Comparison of ENCODE assay signal across 8 cellular contexts in genomic region chr1:95072117-95072516, GRCh38. TPM values are rescaled to one million over a fixed set of nuclear protein-coding genes. Genes with fewer than 3 reads are reported as not detected.
DNase-seq lines count a peak whose midpoint lies in the region; ATAC-seq and TF ChIP-seq lines count a peak whose summit lies in the region.

No MANE protein-coding gene starts in this region.

- H3K27ac Mint-ChIP-seq in activated naive CD4-positive, alpha-beta T cell treated with anti-CD3 and anti-CD28 coated beads for 36 hours, result peak overlapping the region; percentile 95
- H3K27ac Mint-ChIP-seq in type B pancreatic cell, result peak overlapping the region; percentile 92

- peaks cover 2% of the 10 kb centered on the region for H3K27me3 Mint-ChIP-seq in activated naive CD4-positive, alpha-beta T cell treated with anti-CD3 and anti-CD28 coated beads for 36 hours (ENCODE audit: low read depth)
- no peaks in the 10 kb centered on the region for H3K27me3 Mint-ChIP-seq in type B pancreatic cell

- DNase-seq in activated naive CD4-positive, alpha-beta T cell treated with anti-CD3 and anti-CD28 coated beads for 36 hours, result no peak
- no peak for DNase-seq in activated naive CD4-positive, alpha-beta T cell treated with Interleukin-2 at 50 U/mL for 16 hours
- DNase-seq in adrenal gland, result no peak
- no peak for DNase-seq in right lobe of liver
- no peak for DNase-seq in type B pancreatic cell (ENCODE audit: extremely low spot score, unreplicated experiment)
- no peak for DNase-seq in GM19238 (ENCODE audit: insufficient read length, low spot score)

- peak overlapping the region; percentile 91 for H3K4me3 Mint-ChIP-seq in activated naive CD4-positive, alpha-beta T cell treated with anti-CD3 and anti-CD28 coated beads for 36 hours
- peak overlapping the region; percentile 99 for H3K4me3 Mint-ChIP-seq in type B pancreatic cell

- peaks cover 9 to 21% of the 10 kb centered on the region in 2 donors for H3K4me1 ChIP-seq in adrenal gland (replicated peaks in 1 of 2)
- peaks cover 0 to 34% (median 14%) of the 10 kb centered on the region in 4 donors for H3K4me1 ChIP-seq in right lobe of liver

- H3K27me3 ChIP-seq in adrenal gland (no peaks in the 10 kb centered on the region), right lobe of liver (no peaks in the 10 kb centered on the region)

- TF ChIP-seq CTCF in adrenal gland (IDR thresholded peaks at IDR 0.05) (no peak), right lobe of liver (IDR thresholded peaks at IDR 0.05) (no peak), type B pancreatic cell (conservative IDR thresholded peaks at IDR 0.05) (no peak)

- ATAC-seq in right lobe of liver (peak in 3 of 4 donors; percentile 10 to 29 (median 13)), HG03457 (IDR thresholded peaks at IDR 0.05; ENCODE audit: unreplicated experiment) (no peak), HG03442 (IDR thresholded peaks at IDR 0.05; ENCODE audit: unreplicated experiment) (no peak)

- 6 to 13% (median 8%) methylated on average over 7 of the region's 7 CpGs for WGBS in adrenal gland, 4 donors
- 4% methylated on average over 7 of the region's 7 CpGs for WGBS in right lobe of liver (ENCODE audit: insufficient coverage, low coverage, low lambda C conversion rate, missing lambda C conversion rate)

- H3K9me3 ChIP-seq in adrenal gland (replicated peaks in 1 of 3) (no peaks in the 10 kb centered on the region), right lobe of liver (no peaks in the 10 kb centered on the region)

- H3K36me3 ChIP-seq in adrenal gland (replicated peaks in 1 of 2) (no peaks in the 10 kb centered on the region), right lobe of liver (no peaks in the 10 kb centered on the region)

- no peak for TF ChIP-seq POLR2A in adrenal gland (IDR thresholded peaks at IDR 0.05)
- no peak for TF ChIP-seq POLR2A in right lobe of liver (IDR thresholded peaks at IDR 0.05)

- H3K4me1 Mint-ChIP-seq in activated naive CD4-positive, alpha-beta T cell treated with anti-CD3 and anti-CD28 coated beads for 36 hours (ENCODE audit: low read depth), result peaks cover 12% of the 10 kb centered on the region
- H3K4me1 Mint-ChIP-seq in type B pancreatic cell (ENCODE audit: unreplicated experiment), result peaks cover 27% of the 10 kb centered on the region

- H3K4me3 ChIP-seq in adrenal gland (peak overlapping the region; percentile 4 to 88 (median 55)), right lobe of liver (peak overlapping the region; percentile 67 to 70 (median 70))

- intact Hi-C loops in activated naive CD4-positive, alpha-beta T cell treated with anti-CD3 and anti-CD28 coated beads for 36 hours (cut with micrococcal nuclease), result loop anchor here (1.0 to 5.0 kb wide), 8 partner anchors 45 to 685 kb away; partner anchors contain the start of genes ABCD3, CNN3, F3 and RWDD3
- intact Hi-C loops in adrenal gland (cut with DNase I) (loop anchor here in 1 of 2 donors (5.0 kb wide), 1 partner anchor 160 kb away; the partner anchor contains the start of gene RWDD3), right lobe of liver (cut with DNase I) (no loop called here)

- CTCF ChIA-PET in activated naive CD4-positive, alpha-beta T cell treated with anti-CD3 and anti-CD28 coated beads for 36 hours (lab: Charles Lee), result interaction anchor here (1.4 to 2.6 kb wide), 2 partner anchors 46 to 162 kb away, joined by 4 to 8 read pairs; partner anchors contain the start of genes RWDD3 and TLCD4

- peak overlapping the region in 4 of 5 donors; percentile 78 to 96 (median 86) for H3K27ac ChIP-seq in adrenal gland
- H3K27ac ChIP-seq in right lobe of liver, result peak overlapping the region; percentile 93 to 96 (median 94)

- no peaks in the 10 kb centered on the region for H3K9me3 Mint-ChIP-seq in activated naive CD4-positive, alpha-beta T cell treated with anti-CD3 and anti-CD28 coated beads for 36 hours
- no peaks in the 10 kb centered on the region for H3K9me3 Mint-ChIP-seq in type B pancreatic cell

- peaks cover 4% of the 10 kb centered on the region for H3K36me3 Mint-ChIP-seq in activated naive CD4-positive, alpha-beta T cell treated with anti-CD3 and anti-CD28 coated beads for 36 hours (ENCODE audit: low read depth)
- no peaks in the 10 kb centered on the region for H3K36me3 Mint-ChIP-seq in type B pancreatic cell

RNA-seq across cellular contexts. Expression of gene ALG14, which starts 0.6 kb away (rescaled TPM):
- 1 to 10 TPM; 4.1 to 6.2 TPM for total RNA-seq in activated naive CD4-positive, alpha-beta T cell treated with anti-CD3 and anti-CD28 coated beads for 36 hours
- 10 to 100 TPM in 5 of 8 donors, 1 to 10 TPM in 3; 2.2 to 24.3 (median 14.3) TPM for total RNA-seq in adrenal gland
- polyA plus RNA-seq in adrenal gland, result 10 to 100 TPM in 1 of 3 donors, 1 to 10 TPM in 2; 1.5 to 29.9 (median 3.0) TPM
- total RNA-seq in right lobe of liver, result 1 to 10 TPM; 1.5 to 8.3 (median 5.0) TPM
- 5.0 and 5.5 TPM in 2 replicates for total RNA-seq in type B pancreatic cell (ENCODE audit: low replicate concordance)

RNA-seq across cellular contexts. Expression of gene TLCD4, which starts 45.0 kb away (rescaled TPM):
- total RNA-seq in activated naive CD4-positive, alpha-beta T cell treated with anti-CD3 and anti-CD28 coated beads for 36 hours, result under 1 TPM; 0.07 to 0.12 TPM
- total RNA-seq in adrenal gland (10 to 100 TPM; 15.4 to 41.3 (median 23.4) TPM), right lobe of liver (100 to 1,000 TPM in 3 of 6 experiments, 10 to 100 TPM in 3; 45.6 to 181 (median 106) TPM), type B pancreatic cell (ENCODE audit: low replicate concordance) (6.9 and 17.7 TPM in 2 replicates)
- 10 to 100 TPM in 1 of 3 donors, 1 to 10 TPM in 2; 1.6 to 14.3 (median 3.3) TPM for polyA plus RNA-seq in adrenal gland

Comparison
In these comparisons a context has a peak if more than half of its experiments do, and no peak if none do; other contexts are left out.
1. ATAC-seq: peak in right lobe of liver (3 of 4); none in HG03457 (single experiment) and HG03442 (single experiment).